In genomic region chr15:64825081-64825430, GRCh38 we compare ENCODE assay signal across 1 cellular context.
A peak's percentile ranks its signal among the peaks of the same experiment; 100 is the strongest.
TF ChIP-seq lines count a peak whose summit lies in the region.

No MANE protein-coding gene starts in this region.

TF ChIP-seq in K562, 482 proteins besides CTCF, POLR2A, EP300 and RAD21 (continued from another document):
- no peak for TF ChIP-seq NKRF (IDR thresholded peaks at IDR 0.05; ENCODE audit: borderline replicate concordance)
- TF ChIP-seq NCOA1 (IDR thresholded peaks at IDR 0.05; ENCODE audit: low read depth) = 0 out of 2 replicates have a peak, but pooled peaks have one; percentile 13
- TF ChIP-seq FOXK2 (conservative IDR thresholded peaks at IDR 0.05 in 1 of 2, IDR thresholded peaks at IDR 0.05 in 1 of 2; ENCODE audit: low read depth in 2 of 2) = no peak
- peak; percentile 52; the same call in 1 of the 2 replicates for TF ChIP-seq SMARCA5 (IDR thresholded peaks at IDR 0.05)
- 0 out of 2 replicates have a peak, but pooled peaks have one; percentile 38 for TF ChIP-seq E2F3 (CRISPR knock-in tag; IDR thresholded peaks at IDR 0.05)
- TF ChIP-seq BCOR (IDR thresholded peaks at IDR 0.05) = 0 out of 2 replicates have a peak, but pooled peaks have one; percentile 21
- 0 out of 2 replicates have a peak, but pooled peaks have one; percentile 25 for TF ChIP-seq ZBTB9 (CRISPR knock-in tag; IDR thresholded peaks at IDR 0.05)
- TF ChIP-seq E2F6 (IDR thresholded peaks at IDR 0.05; ENCODE audit: borderline replicate concordance in 1 of 2, extremely low read depth in 1 of 2, insufficient read depth in 1 of 2, insufficient read length in 1 of 2, low read depth in 1 of 2, low read length in 1 of 2, poor library complexity in 1 of 2, severe bottlenecking in 1 of 2) = peak in 1 of 2 experiments; percentile 25
- 0 out of 2 replicates have a peak, but pooled peaks have one; percentile 26 for TF ChIP-seq ZNF583 (CRISPR knock-in tag; IDR thresholded peaks at IDR 0.05)
- TF ChIP-seq ZNF431 (CRISPR knock-in tag; IDR thresholded peaks at IDR 0.05) = no peak
- no peak for TF ChIP-seq ZNF717 (CRISPR knock-in tag; IDR thresholded peaks at IDR 0.05)
- peak; percentile 33; the same call in 1 of the 2 replicates for TF ChIP-seq ZBTB40 (IDR thresholded peaks at IDR 0.05)
- TF ChIP-seq ZBTB40 (CRISPR knock-in tag; IDR thresholded peaks at IDR 0.05) = no peak
- no peak for TF ChIP-seq ZNF140 (CRISPR knock-in tag; IDR thresholded peaks at IDR 0.05)
